ENCODE assay signal across 16 cellular contexts in genomic region chr3:47042231-47042791, GRCh38.
"Had no signal": no experiment of that assay in that cellular context is flagged by ENCODE, and none has a peak within 500 bp of the region (broad histone marks: within the 10 kb centered on the region; RNA-seq: fewer than 3 reads in every experiment).

No MANE protein-coding gene starts in this region.

- H3K27me3 Mint-ChIP-seq: stimulated activated naive B cell treated with anti-CD40 and anti-IgM and Interleukin-4, amounts not matched to agents 10 μg/mL and 1 μg/mL and 100 μg/mL, for 72 hours had no signal

- H3K4me3 Mint-ChIP-seq: stimulated activated naive B cell treated with anti-CD40 and anti-IgM and Interleukin-4, amounts not matched to agents 10 μg/mL and 1 μg/mL and 100 μg/mL, for 72 hours had no signal

- H3K9me3 Mint-ChIP-seq: stimulated activated naive B cell treated with anti-CD40 and anti-IgM and Interleukin-4, amounts not matched to agents 10 μg/mL and 1 μg/mL and 100 μg/mL, for 72 hours had no signal

- H3K27me3 ChIP-seq: body of pancreas, esophagus muscularis mucosa, ovary, tibial nerve, vagina had no signal

- H3K9me3 ChIP-seq: body of pancreas, esophagus muscularis mucosa, left ventricle myocardium inferior, ovary, tibial nerve, vagina had no signal

- H3K27ac Mint-ChIP-seq: stimulated activated naive B cell treated with anti-CD40 and anti-IgM and Interleukin-4, amounts not matched to agents 10 μg/mL and 1 μg/mL and 100 μg/mL, for 72 hours had no signal

- H3K27ac ChIP-seq: body of pancreas, esophagus muscularis mucosa, left ventricle myocardium inferior, ovary, tibial nerve, vagina had no signal

- ATAC-seq: activated CD4-positive, CD25-positive, alpha-beta regulatory T cell treated with anti-CD3 and anti-CD28 coated beads, Interleukin-2, amount 50 U/mL, for 24 hours; activated naive CD4-positive, alpha-beta T cell treated with anti-CD3 and anti-CD28 coated beads, Interleukin-2, amount 50 U/mL, for 72 hours; body of pancreas; stimulated activated naive B cell treated with anti-CD40 and anti-IgM and Interleukin-4, amounts not matched to agents 10 μg/mL and 1 μg/mL and 100 μg/mL, for 72 hours had no signal

- H3K4me3 ChIP-seq: body of pancreas, esophagus muscularis mucosa, left ventricle myocardium inferior, ovary, tibial nerve, vagina had no signal

- H3K4me1 ChIP-seq: body of pancreas, left ventricle myocardium inferior, vagina had no signal

- H3K36me3 ChIP-seq: ovary had no signal

- DNase-seq: activated CD4-positive, alpha-beta T cell treated with anti-CD3 and anti-CD28 coated beads, Interleukin-2, amount 50 U/mL, for 4 hours; amygdala; body of pancreas; caudate nucleus; islet precursor cell; left ventricle myocardium inferior; ovary; stimulated activated CD4-positive, alpha-beta T cell treated with anti-CD3 and anti-CD28 coated beads, Interleukin-12 subunit alpha, Interleukin-12 subunit beta, amount 100 ng/mL, for 4 hours; stimulated activated naive B cell treated with anti-CD40 and anti-IgM and Interleukin-4, amounts not matched to agents 10 μg/mL and 1 μg/mL and 100 μg/mL, for 72 hours; substantia nigra; T-helper 9 cell had no signal
